Comparison of ENCODE assay signal across 33 cellular contexts in genomic region chr15:90580541-90580940, GRCh38. TPM values are rescaled to one million over a fixed set of nuclear protein-coding genes. Genes with fewer than 3 reads are reported as not detected.
DNase-seq lines count a peak whose midpoint lies in the region; ATAC-seq and TF ChIP-seq lines count a peak whose summit lies in the region.
"Had no signal": no experiment of that assay in that cellular context is flagged by ENCODE, and none has a peak within 500 bp of the region (broad histone marks: within the 10 kb centered on the region; RNA-seq: fewer than 3 reads in every experiment).

No MANE protein-coding gene starts in this region.

- POLR2A ChIA-PET in Caco-2 (lab: Charles Lee) = no interaction called here

- H3K36me3 ChIP-seq in Caco-2 (ENCODE audit: control insufficient read depth, insufficient read depth, low read length) = no peaks in the 10 kb centered on the region; the same call in 1 of the 2 replicates
- no peaks in the 10 kb centered on the region for H3K36me3 ChIP-seq in gastrocnemius medialis
- H3K36me3 ChIP-seq: cardiac muscle cell, MG63, ovary, suprapubic skin, uterus had no signal

- H3K4me1 ChIP-seq in Caco-2 (no peaks in the 10 kb centered on the region), gastrocnemius medialis (peaks cover 35 to 48% of the 10 kb centered on the region in 2 donors)
- H3K4me1 ChIP-seq: uterus had no signal

- no peak for TF ChIP-seq POLR2A in gastrocnemius medialis (IDR thresholded peaks at IDR 0.05)

- TF ChIP-seq CTCF in Caco-2 (IDR thresholded peaks at IDR 0.05; ENCODE audit: insufficient read depth in 1 of 2, low read depth in 1 of 2, low read length in 1 of 2, severe bottlenecking in 1 of 2, unreplicated experiment in 1 of 2) (no peak), coronary artery (IDR thresholded peaks at IDR 0.05) (no peak), progenitor cell of endocrine pancreas (IDR thresholded peaks at IDR 0.05; ENCODE audit: unreplicated experiment) (no peak), gastrocnemius medialis (IDR thresholded peaks at IDR 0.05 in 4 of 5, conservative IDR thresholded peaks at IDR 0.05 in 1 of 5) (no peak)

- CTCF ChIA-PET in Caco-2 (lab: Charles Lee) = no interaction called here

- H3K9me3 Mint-ChIP-seq in activated T-cell treated with anti-CD3 and anti-CD28 coated beads, Interleukin-2, amount 50 U/mL, for 72 hours = no peaks in the 10 kb centered on the region
- H3K9me3 Mint-ChIP-seq in Caco-2 (ENCODE audit: unreplicated experiment) (no peaks in the 10 kb centered on the region), progenitor cell of endocrine pancreas (ENCODE audit: low read depth) (no peaks in the 10 kb centered on the region)
- H3K9me3 Mint-ChIP-seq: activated CD8-positive, alpha-beta T cell treated with anti-CD3 and anti-CD28 coated beads for 36 hours; nephron; stimulated activated naive B cell treated with anti-CD40 and anti-IgM and Interleukin-4, amounts not matched to agents 10 μg/mL and 1 μg/mL and 100 μg/mL, for 72 hours; T-helper 2 cell treated with Interferon-gamma antibody and Interleukin-4, amounts not matched to agents 5 μg/mL and 100 μg/mL, for 36 hours had no signal

- BruUV-seq in Caco-2 (replicated peaks; lab: Mats Ljungman, UMichigan) = no TSS peak

- in situ Hi-C loops in gastrocnemius medialis (cut with MboI; ENCODE audit: low sequenced_read_pairs in 4 of 4) = no loop called here

- no peaks in the 10 kb centered on the region for H3K27me3 ChIP-seq in Caco-2 (replicated peaks; ENCODE audit: control insufficient read depth, insufficient read depth, low read length)
- no peaks in the 10 kb centered on the region for H3K27me3 ChIP-seq in gastrocnemius medialis
- H3K27me3 ChIP-seq: cardiac muscle cell, MG63, ovary, suprapubic skin, uterus had no signal

- no peaks in the 10 kb centered on the region for H3K9me3 ChIP-seq in Caco-2
- no peaks in the 10 kb centered on the region for H3K9me3 ChIP-seq in gastrocnemius medialis
- H3K9me3 ChIP-seq: MG63, ovary, SK-N-SH, suprapubic skin, uterus had no signal

- H3K4me1 Mint-ChIP-seq in activated T-cell treated with anti-CD3 and anti-CD28 coated beads, Interleukin-2, amount 50 U/mL, for 72 hours (ENCODE audit: low read depth) = peaks cover 48% of the 10 kb centered on the region
- H3K4me1 Mint-ChIP-seq in Caco-2 (ENCODE audit: low read depth, unreplicated experiment) (no peaks in the 10 kb centered on the region), progenitor cell of endocrine pancreas (ENCODE audit: low read depth) (no peaks in the 10 kb centered on the region)

- peaks cover 5 to 12% of the 10 kb centered on the region in 2 donors for H3K36me3 Mint-ChIP-seq in activated T-cell treated with anti-CD3 and anti-CD28 coated beads, Interleukin-2, amount 50 U/mL, for 72 hours (ENCODE audit: insufficient read depth in 2 of 2)
- no peaks in the 10 kb centered on the region for H3K36me3 Mint-ChIP-seq in Caco-2 (ENCODE audit: insufficient read depth, unreplicated experiment)
- no peaks in the 10 kb centered on the region for H3K36me3 Mint-ChIP-seq in progenitor cell of endocrine pancreas (ENCODE audit: insufficient read depth)

- H3K27ac ChIP-seq in coronary artery (peak overlapping the region; percentile 33 to 49), gastrocnemius medialis (peak overlapping the region in 2 of 4 donors; percentile 56 to 69)
- H3K27ac ChIP-seq: cardiac muscle cell, HL-60, ovary, suprapubic skin, uterus had no signal

- ATAC-seq in activated T-cell treated with anti-CD3 and anti-CD28 coated beads, Interleukin-2, amount 50 U/mL, for 72 hours (replicated peaks in 1 of 2) = no peak
- ATAC-seq in HG03439 (IDR thresholded peaks at IDR 0.05; ENCODE audit: unreplicated experiment) (no peak), gastrocnemius medialis (no peak)
- ATAC-seq: activated CD8-positive, alpha-beta T cell treated with anti-CD3 and anti-CD28 coated beads for 36 hours; esophagus mucosa; stimulated activated naive B cell treated with anti-CD40 and anti-IgM and Interleukin-4, amounts not matched to agents 10 μg/mL and 1 μg/mL and 100 μg/mL, for 72 hours had no signal

- intact Hi-C loops in Caco-2 (cut with micrococcal nuclease; ENCODE audit: unreplicated experiment) (no loop called here), gastrocnemius medialis (cut with DNase I; ENCODE audit: low total_unique reads) (no loop called here)

- H3K4me3 ChIP-seq in Caco-2 (ENCODE audit: low read depth, low read length) (no peak overlapping the region), coronary artery (no peak overlapping the region), gastrocnemius medialis (no peak overlapping the region)
- H3K4me3 ChIP-seq: cardiac muscle cell, lung, MG63, ovary, skin epidermis, suprapubic skin, uterus had no signal

- no peak overlapping the region for H3K4me3 Mint-ChIP-seq in activated T-cell treated with anti-CD3 and anti-CD28 coated beads, Interleukin-2, amount 50 U/mL, for 72 hours
- H3K4me3 Mint-ChIP-seq in Caco-2 (ENCODE audit: unreplicated experiment) (no peak overlapping the region), progenitor cell of endocrine pancreas (ENCODE audit: low read depth) (no peak overlapping the region)
- H3K4me3 Mint-ChIP-seq: activated CD8-positive, alpha-beta T cell treated with anti-CD3 and anti-CD28 coated beads for 36 hours; nephron; stimulated activated naive B cell treated with anti-CD40 and anti-IgM and Interleukin-4, amounts not matched to agents 10 μg/mL and 1 μg/mL and 100 μg/mL, for 72 hours had no signal

- H3K27ac Mint-ChIP-seq in activated T-cell treated with anti-CD3 and anti-CD28 coated beads, Interleukin-2, amount 50 U/mL, for 72 hours = peak overlapping the region; percentile 22
- H3K27ac Mint-ChIP-seq in Caco-2 (ENCODE audit: unreplicated experiment) = peak overlapping the region; percentile 36
- peak overlapping the region; percentile 61 for H3K27ac Mint-ChIP-seq in progenitor cell of endocrine pancreas
- H3K27ac Mint-ChIP-seq: nephron; stimulated activated naive B cell treated with anti-CD40 and anti-IgM and Interleukin-4, amounts not matched to agents 10 μg/mL and 1 μg/mL and 100 μg/mL, for 72 hours had no signal

- DNase-seq in activated T-cell treated with anti-CD3 and anti-CD28 coated beads, Interleukin-2, amount 50 U/mL, for 72 hours = no peak
- DNase-seq in activated T-cell treated with anti-CD3 and anti-CD28 coated beads, Interleukin-2, amount 50 U/mL, for 48 hours = no peak
- DNase-seq in Caco-2 (no peak), coronary artery (ENCODE audit: low spot score) (no peak), progenitor cell of endocrine pancreas (ENCODE audit: low spot score, unreplicated experiment) (no peak), NCI-H748 (lab: John Stamatoyannopoulos, UW; ENCODE audit: unreplicated experiment) (no peak), gastrocnemius medialis (no peak)
- DNase-seq: 8988T; activated CD4-positive, alpha-beta T cell treated with anti-CD3 and anti-CD28 coated beads for 1 hour; activated CD8-positive, alpha-beta T cell treated with anti-CD3 and anti-CD28 coated beads for 36 hours; activated naive CD8-positive, alpha-beta T cell treated with anti-CD3 and anti-CD28 coated beads, Interleukin-2, amount 10 ng/mL, durations not matched to agents 7 days and 5 days; CD4-positive, alpha-beta memory T cell; EL; KBM-7; MG63; NCI-H1105 treated with DMSO at 0.1 percent for 48 hours; NCI-H2029; NCI-H524 treated with DMSO at 0.1 percent for 48 hours; NK-92 treated with Interleukin-12 subunit alpha and Interleukin-12 subunit beta, amount 100 ng/mL, for 24 hours; ovary; retina; SK-N-SH; stimulated activated naive B cell treated with anti-CD40 and anti-IgM and Interleukin-4, amounts not matched to agents 10 μg/mL and 1 μg/mL and 100 μg/mL, for 72 hours; uterus had no signal

- H3K27me3 Mint-ChIP-seq in activated T-cell treated with anti-CD3 and anti-CD28 coated beads, Interleukin-2, amount 50 U/mL, for 72 hours (ENCODE audit: low read depth) = no peaks in the 10 kb centered on the region
- no peaks in the 10 kb centered on the region for H3K27me3 Mint-ChIP-seq in Caco-2 (ENCODE audit: insufficient read depth, unreplicated experiment)
- H3K27me3 Mint-ChIP-seq in progenitor cell of endocrine pancreas = no peaks in the 10 kb centered on the region
- H3K27me3 Mint-ChIP-seq: activated CD8-positive, alpha-beta T cell treated with anti-CD3 and anti-CD28 coated beads for 36 hours; activated naive CD8-positive, alpha-beta T cell treated with anti-CD3 and anti-CD28 coated beads, Interleukin-2, amount 10 ng/mL, durations not matched to agents 7 days and 5 days; CD4-positive, alpha-beta memory T cell; stimulated activated naive B cell treated with anti-CD40 and anti-IgM and Interleukin-4, amounts not matched to agents 10 μg/mL and 1 μg/mL and 100 μg/mL, for 72 hours had no signal

RNA-seq across cellular contexts. Expression of gene CRTC3, which starts 50.8 kb away (rescaled TPM):
- total RNA-seq in activated T-cell treated with anti-CD3 and anti-CD28 coated beads, Interleukin-2, amount 50 U/mL, for 72 hours = 10 to 100 TPM; 73.2 to 77.3 TPM
- total RNA-seq in Caco-2 (2022) (31.4 and 35.0 TPM in 2 replicates), progenitor cell of endocrine pancreas (30.0 and 34.6 TPM in 2 replicates), gastrocnemius medialis (10 to 100 TPM; 20.7 to 41.4 (median 30.5) TPM)
